16 cellular contexts compared by ENCODE assay signal in genomic region chr10:103599211-103599610, GRCh38.
DNase-seq lines count a peak whose midpoint lies in the region; ATAC-seq and TF ChIP-seq lines count a peak whose summit lies in the region.
"Had no signal": no experiment of that assay in that cellular context is flagged by ENCODE, and none has a peak within 500 bp of the region (broad histone marks: within the 10 kb centered on the region; RNA-seq: fewer than 3 reads in every experiment).

No MANE protein-coding gene starts in this region.

- H3K36me3 ChIP-seq in HEK293 (ENCODE audit: control insufficient read depth in 2 of 2, insufficient read depth in 1 of 2, low read length in 2 of 2): peaks cover 0 to 34% of the 10 kb centered on the region in 2 experiments; a peak in 1 of 3 replicates
- H3K36me3 ChIP-seq: prostate gland had no signal

- H3K9me3 ChIP-seq in HEK293 (ENCODE audit: control insufficient read depth, insufficient read depth, low read depth, low read length): no peaks in the 10 kb centered on the region
- H3K9me3 ChIP-seq: esophagus muscularis mucosa, gastroesophageal sphincter, prostate gland, tibial nerve had no signal

- TF ChIP-seq CTCF in HEK293 (tag by site-specific recombination; IDR thresholded peaks at IDR 0.05): no peak

- H3K27ac ChIP-seq in HEK293 (ENCODE audit: extremely low read depth, low read depth, low read length): no peak overlapping the region
- peak overlapping the region; percentile 45 for H3K27ac ChIP-seq in angular gyrus (ENCODE audit: low read depth, low read length)
- peak overlapping the region; percentile 37 for H3K27ac ChIP-seq in substantia nigra (ENCODE audit: low read depth, low read length, poor library complexity, severe bottlenecking)
- H3K27ac ChIP-seq: prostate gland had no signal

- ATAC-seq in GM19023 (IDR thresholded peaks at IDR 0.05; ENCODE audit: unreplicated experiment) (no peak), GM21528 (IDR thresholded peaks at IDR 0.05; ENCODE audit: low FRiP score, unreplicated experiment) (no peak)
- ATAC-seq: activated T-cell treated with anti-CD3 and anti-CD28 coated beads, Interleukin-2, amount 50 U/mL, for 72 hours; naive thymus-derived CD8-positive, alpha-beta T cell had no signal

- H3K4me1 ChIP-seq in HEK293 (ENCODE audit: control insufficient read depth, insufficient read depth, low read length): no peaks in the 10 kb centered on the region
- H3K4me1 ChIP-seq: prostate gland had no signal

- POLR2A ChIA-PET in HEK293 (lab: Yijun Ruan, JAX): no interaction called here

- DNase-seq in midbrain (lab: John Stamatoyannopoulos, UW) (peak; percentile 13), substantia nigra (lab: John Stamatoyannopoulos, UW) (peak in 19 of 49 donors; percentile 8 to 53 (median 31))
- DNase-seq in activated CD4-positive, alpha-beta T cell treated with anti-CD3 and anti-CD28 coated beads for 4 hours: no peak
- DNase-seq: activated T-cell treated with anti-CD3 and anti-CD28 coated beads, Interleukin-2, amount 50 U/mL, for 72 hours; effector memory CD4-positive, alpha-beta T cell; naive thymus-derived CD8-positive, alpha-beta T cell; NCI-H1930; stimulated activated naive CD4-positive, alpha-beta T cell treated with Interleukin-2 at 50 U/mL for 16 hours had no signal

- CTCF ChIA-PET in HEK293 (lab: Yijun Ruan, JAX): interaction anchor here (0.6 to 2.6 kb wide), 22 partner anchors 9 to 362 kb away, joined by 3 to 37 read pairs (median 4); partner anchors contain the start of gene SH3PXD2A

- no peak overlapping the region for H3K4me3 ChIP-seq in HEK293 (ENCODE audit: low read depth, low read length)
- H3K4me3 ChIP-seq: esophagus muscularis mucosa, gastroesophageal sphincter, prostate gland, tibial nerve had no signal

TF ChIP-seq in HEK293, 187 proteins besides CTCF, POLR2A, EP300 and RAD21:
- TF ChIP-seq ZNF112 (tag by site-specific recombination; IDR thresholded peaks at IDR 0.05) (no peak), ZBTB17 (tag by site-specific recombination; IDR thresholded peaks at IDR 0.05) (0 out of 2 replicates have a peak, but pooled peaks have one; percentile 8)
